In the genomic region with DNA sequence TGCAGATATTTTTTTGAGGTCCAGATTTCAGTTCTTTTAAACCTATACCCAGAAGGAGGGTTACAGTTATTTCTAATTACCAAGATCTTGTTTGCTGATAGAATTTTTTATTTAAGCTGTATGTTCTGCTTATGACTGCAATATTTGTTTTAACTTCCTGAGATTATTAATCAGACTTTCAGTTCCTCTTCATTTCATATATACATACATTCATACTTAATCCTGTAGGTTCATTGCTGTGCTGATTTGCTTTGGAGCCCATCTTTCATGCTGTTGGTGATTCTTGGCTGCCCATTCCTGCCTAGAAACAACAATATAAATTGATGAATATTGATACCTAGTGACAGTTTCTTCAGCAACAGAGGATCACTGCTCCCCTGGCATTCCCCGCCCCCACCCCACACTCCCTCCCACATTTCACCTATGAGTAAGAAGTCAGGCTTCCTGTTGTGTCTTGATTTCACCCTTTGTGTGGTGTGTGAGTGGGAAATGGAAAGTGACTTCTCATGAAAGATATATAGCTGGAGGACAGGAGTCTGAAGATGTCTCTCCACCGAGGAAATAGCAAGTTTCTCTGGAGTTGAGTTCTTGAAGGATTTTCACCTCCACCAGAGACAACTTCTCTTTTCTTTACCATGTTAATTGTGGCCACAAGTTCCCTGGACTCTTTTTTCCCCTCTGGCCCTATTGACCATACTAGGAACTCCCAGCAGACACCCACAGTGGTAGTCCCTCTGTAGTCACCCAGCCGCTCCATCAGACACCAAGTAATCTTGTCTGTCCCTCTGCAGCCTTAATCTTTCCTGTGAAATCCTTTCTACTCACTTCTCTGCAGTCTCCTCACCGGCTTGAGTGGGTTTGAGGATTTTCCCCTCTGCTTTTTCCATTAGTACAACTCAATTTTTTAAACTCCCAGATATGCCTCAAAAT, we compare ENCODE assay signal across 9 cellular contexts.
A peak's percentile ranks its signal among the peaks of the same experiment; 100 is the strongest.
DNase-seq lines count a peak whose midpoint lies in the region; ATAC-seq and TF ChIP-seq lines count a peak whose summit lies in the region.
"Had no signal": no experiment of that assay in that cellular context is flagged by ENCODE, and none has a peak within 500 bp of the region (broad histone marks: within the 10 kb centered on the region; RNA-seq: fewer than 3 reads in every experiment).

No MANE protein-coding gene starts in this region.

- peak overlapping the region; percentile 49 to 56 for H3K4me3 Mint-ChIP-seq in stimulated activated naive CD8-positive, alpha-beta T cell treated with anti-CD3 and anti-CD28 coated beads, Interleukin-15, amount 100 ng/mL, for 72 hours

- ATAC-seq in HG03139 (IDR thresholded peaks at IDR 0.05; ENCODE audit: unreplicated experiment), result peak; percentile 54
- peak; percentile 95 for ATAC-seq in stimulated activated naive CD8-positive, alpha-beta T cell treated with anti-CD3 and anti-CD28 coated beads, Interleukin-15, amount 100 ng/mL, for 72 hours
- ATAC-seq in GM18505 (IDR thresholded peaks at IDR 0.05; ENCODE audit: unreplicated experiment), result no peak

- intact Hi-C loops in lower leg skin (cut with DNase I; ENCODE audit: low total_unique reads), result no loop called here

- no peak for TF ChIP-seq POLR2A in GM18505 (IDR thresholded peaks at IDR 0.05; ENCODE audit: borderline replicate concordance, extremely low read depth, insufficient read depth, insufficient read length)
- TF ChIP-seq POLR2A in lower leg skin (IDR thresholded peaks at IDR 0.05), result no peak

- H3K9me3 Mint-ChIP-seq in stimulated activated naive CD8-positive, alpha-beta T cell treated with anti-CD3 and anti-CD28 coated beads, Interleukin-15, amount 100 ng/mL, for 72 hours, result no peaks in the 10 kb centered on the region

- H3K4me3 ChIP-seq in lower leg skin (ENCODE audit: low read depth, poor library complexity, severe bottlenecking), result no peak overlapping the region

- DNase-seq in activated T-cell treated with anti-CD3 and anti-CD28 coated beads for 24 hours (ENCODE audit: low read depth), result peak; percentile 18
- DNase-seq in activated T-cell treated with anti-CD3 and anti-CD28 coated beads, Interleukin-2, amount 50 U/mL, for 1 hour, result no peak
- peak; percentile 7 for DNase-seq in activated effector memory CD4-positive, alpha-beta T cell treated with Interleukin-2 at 50 U/mL for 16 hours
- peak in 1 of 2 donors; percentile 11 for DNase-seq in stimulated activated naive CD8-positive, alpha-beta T cell treated with anti-CD3 and anti-CD28 coated beads, Interleukin-15, amount 100 ng/mL, for 72 hours
- DNase-seq in lower leg skin (ENCODE audit: low spot score in 2 of 2), result no peak
- no peak for DNase-seq in NCI-H446 (lab: John Stamatoyannopoulos, UW)
- DNase-seq: IMR-90 had no signal

- 74 to 81% methylated on average over 4 of the region's 4 CpGs for WGBS in lower leg skin, 2 donors

- peaks cover 48% of the 10 kb centered on the region for H3K4me1 Mint-ChIP-seq in stimulated activated naive CD8-positive, alpha-beta T cell treated with anti-CD3 and anti-CD28 coated beads, Interleukin-15, amount 100 ng/mL, for 72 hours

- peak overlapping the region; percentile 36 to 91 for H3K27ac Mint-ChIP-seq in stimulated activated naive CD8-positive, alpha-beta T cell treated with anti-CD3 and anti-CD28 coated beads, Interleukin-15, amount 100 ng/mL, for 72 hours

- TF ChIP-seq CTCF in lower leg skin (IDR thresholded peaks at IDR 0.05), result no peak

- no peaks in the 10 kb centered on the region for H3K27me3 Mint-ChIP-seq in stimulated activated naive CD8-positive, alpha-beta T cell treated with anti-CD3 and anti-CD28 coated beads, Interleukin-15, amount 100 ng/mL, for 72 hours

Comparison
In these comparisons a context has a peak if more than half of its experiments do, and no peak if none do; other contexts are left out.
1. DNase-seq: peak in activated T-cell treated with anti-CD3 and anti-CD28 coated beads for 24 hours (single experiment) and activated effector memory CD4-positive, alpha-beta T cell treated with Interleukin-2 at 50 U/mL for 16 hours (single experiment); none in activated T-cell treated with anti-CD3 and anti-CD28 coated beads, Interleukin-2, amount 50 U/mL, for 1 hour (single experiment), lower leg skin (0 of 2) and NCI-H446 (0 of 2).